ENCODE assay signal across 8 cellular contexts in genomic region chr9:38620483-38621433, GRCh38. TPM values are rescaled to one million over a fixed set of nuclear protein-coding genes. Genes with fewer than 3 reads are reported as not detected.
DNase-seq lines count a peak whose midpoint lies in the region; ATAC-seq, FAIRE-seq and TF ChIP-seq lines count a peak whose summit lies in the region.

ANKRD18A (minus strand) TSS chr9:38620596; CDS start chr9:38620285, 311 bp downstream.

- ATAC-seq in GM21529 (IDR thresholded peaks at IDR 0.05; ENCODE audit: unreplicated experiment) = peak; percentile 67

- H3K27me3 ChIP-seq in KMS-11 (ENCODE audit: insufficient read depth, low read depth) (no peaks in the 10 kb centered on the region), SJSA1 (replicated peaks) (peaks cover 16% of the 10 kb centered on the region), adipocyte (replicated peaks; ENCODE audit: control insufficient read depth, insufficient read depth, low read length) (peaks cover 35% of the 10 kb centered on the region), left ventricle myocardium inferior (ENCODE audit: low read depth) (peaks cover 80% of the 10 kb centered on the region), trophoblast cell (ENCODE audit: insufficient read depth, low read length) (peaks cover 21% of the 10 kb centered on the region)

- H3K4me3 ChIP-seq in KMS-11 (IDR thresholded peaks at IDR 0.05; ENCODE audit: insufficient read depth, low read depth, low read length) (no peak within 1 kb of the TSS), SJSA1 (0 out of 2 replicates have a peak within 1 kb of the TSS, but pooled peaks have one; percentile 9), adipocyte (ENCODE audit: low read length) (peak within 1 kb of the TSS; percentile 23), left ventricle myocardium inferior (peak within 1 kb of the TSS; percentile 67), trophoblast cell (ENCODE audit: low read depth, low read length) (peak within 1 kb of the TSS; percentile 72)

- peak within 1 kb of the TSS; percentile 44 for H4K12ac ChIP-seq in trophoblast cell (ENCODE audit: low read depth, low read length)

- H3K18ac ChIP-seq in trophoblast cell (ENCODE audit: low read length) = peak within 1 kb of the TSS; percentile 17

- WGBS in trophoblast cell (ENCODE audit: extremely low coverage, insufficient coverage, insufficient read length) = no CpG with 5 or more reads among the region's 76 CpGs

- peak within 1 kb of the TSS; percentile 58 for H2BK12ac ChIP-seq in trophoblast cell (ENCODE audit: low read length)

- H3K9ac ChIP-seq in KMS-11 (peak within 1 kb of the TSS; percentile 84), adipocyte (ENCODE audit: low read length) (no peak within 1 kb of the TSS), trophoblast cell (ENCODE audit: low read length) (no peak within 1 kb of the TSS)

- peak within 1 kb of the TSS; percentile 43 for H2BK120ac ChIP-seq in trophoblast cell (ENCODE audit: insufficient read depth, low read length, poor library complexity)

- peak within 1 kb of the TSS; percentile 56 for H3K4me2 ChIP-seq in KMS-11
- H3K4me2 ChIP-seq in trophoblast cell (ENCODE audit: low read length) = peak within 1 kb of the TSS; percentile 97

- H3K4ac ChIP-seq in trophoblast cell (ENCODE audit: low read depth, low read length) = no peak within 1 kb of the TSS

- DNase-seq in DMS 273 (lab: John Stamatoyannopoulos, UW; ENCODE audit: unreplicated experiment) = peak; percentile 98
- peak; percentile 22 to 54 for DNase-seq in SJSA1 (ENCODE audit: low read depth in 1 of 2, low spot score in 2 of 2)
- DNase-seq in adipocyte (ENCODE audit: low read depth) = peak; percentile 95
- peak; percentile 72 for DNase-seq in left ventricle myocardium inferior
- DNase-seq in trophoblast cell = peak; percentile 98
- DNase-seq in urothelium cell line (ENCODE audit: low spot score) = peak; percentile 68

- H3K9me3 ChIP-seq in SJSA1 (replicated peaks) (no peaks in the 10 kb centered on the region), adipocyte (ENCODE audit: control insufficient read depth, low read length) (peaks cover 25% of the 10 kb centered on the region), left ventricle myocardium inferior (replicated peaks) (peaks cover 21% of the 10 kb centered on the region), trophoblast cell (ENCODE audit: insufficient read depth, low read depth, low read length) (peaks cover 3% of the 10 kb centered on the region)

- intact Hi-C loops in left ventricle myocardium inferior (cut with micrococcal nuclease) = no loop called here

- peak within 1 kb of the TSS; percentile 24 for H4K91ac ChIP-seq in trophoblast cell (ENCODE audit: low read depth, low read length)

- H3K79me1 ChIP-seq in trophoblast cell (ENCODE audit: low read length) = no peaks in the 10 kb centered on the region

- no peak within 1 kb of the TSS for H2BK5ac ChIP-seq in trophoblast cell (ENCODE audit: low read depth, low read length, poor library complexity)

- no peak for FAIRE-seq in urothelium cell line (lab: Jason Lieb, UNC)

- H4K20me1 ChIP-seq in KMS-11 (ENCODE audit: insufficient read depth) = no peaks in the 10 kb centered on the region

- H3K27ac ChIP-seq in KMS-11 (peak within 1 kb of the TSS; percentile 84), SJSA1 (no peak within 1 kb of the TSS), left ventricle myocardium inferior (replicated peaks) (peak within 1 kb of the TSS; percentile 63), trophoblast cell (ENCODE audit: low read depth, low read length) (no peak within 1 kb of the TSS)

- no peak within 1 kb of the TSS for H2AK5ac ChIP-seq in trophoblast cell (ENCODE audit: low read length)

- H3K14ac ChIP-seq in trophoblast cell (ENCODE audit: low read length) = peak within 1 kb of the TSS; percentile 7

- H3K79me2 ChIP-seq in KMS-11 (ENCODE audit: insufficient read depth, low read depth) (peaks cover 4% of the 10 kb centered on the region; the same call in 1 of the 2 replicates), trophoblast cell (ENCODE audit: control insufficient read depth, insufficient read depth, low read length, poor library complexity) (peaks cover 1% of the 10 kb centered on the region)

- H2AFZ ChIP-seq in KMS-11 (ENCODE audit: low read depth) = peak within 1 kb of the TSS; percentile 85
- H2AFZ ChIP-seq in trophoblast cell (ENCODE audit: insufficient read depth, low read length, poor library complexity) = peak within 1 kb of the TSS; percentile 73

- no peak within 1 kb of the TSS for H3K23ac ChIP-seq in trophoblast cell (ENCODE audit: low read length)

- peaks cover 14% of the 10 kb centered on the region for H3K4me1 ChIP-seq in KMS-11 (ENCODE audit: low read depth, poor library complexity, severe bottlenecking)
- H3K4me1 ChIP-seq in SJSA1 (replicated peaks) = peaks cover 5% of the 10 kb centered on the region
- no peaks in the 10 kb centered on the region for H3K4me1 ChIP-seq in adipocyte (ENCODE audit: control insufficient read depth, insufficient read depth, low read length)
- peaks cover 33% of the 10 kb centered on the region for H3K4me1 ChIP-seq in left ventricle myocardium inferior
- peaks cover 6 to 20% of the 10 kb centered on the region in 2 experiments for H3K4me1 ChIP-seq in trophoblast cell (ENCODE audit: control insufficient read depth in 1 of 2, insufficient read depth in 2 of 2, low read length in 2 of 2)

- H4K8ac ChIP-seq in trophoblast cell (ENCODE audit: low read depth, low read length) = peak within 1 kb of the TSS; percentile 79

- TF ChIP-seq CTCF in KMS-11 (conservative IDR thresholded peaks at IDR 0.05; ENCODE audit: low read depth, low read length) = peak; percentile 60
- TF ChIP-seq CTCF in left ventricle myocardium inferior (IDR thresholded peaks at IDR 0.05; ENCODE audit: borderline replicate concordance) = peak; percentile 64

- H3K36me3 ChIP-seq in KMS-11 (ENCODE audit: insufficient read depth) (no peaks in the 10 kb centered on the region), SJSA1 (no peaks in the 10 kb centered on the region), adipocyte (ENCODE audit: control insufficient read depth, insufficient read depth, low read length, severe bottlenecking) (no peaks in the 10 kb centered on the region), left ventricle myocardium inferior (no peaks in the 10 kb centered on the region), trophoblast cell (ENCODE audit: control insufficient read depth in 1 of 2, insufficient read depth in 2 of 2, low read length in 2 of 2) (no peaks in the 10 kb centered on the region)

RNA-seq across cellular contexts. Expression of gene ANKRD18A, which starts in this region (rescaled TPM):
- not detected in 2 replicates for total RNA-seq in SJSA1 (2014; rRNA removed; shearing (Covaris generic))
- 2.6 TPM for total RNA-seq in left ventricle myocardium inferior
- 2.9 and 3.7 TPM in 2 replicates for polyA plus RNA-seq in trophoblast cell (2013)

Comparison
In these comparisons a context has a peak if more than half of its experiments do, and no peak if none do; other contexts are left out.
1. Peak in DNase-seq and H3K4me3 ChIP-seq in SJSA1; RNA of the gene not detected or under 1 TPM.
2. DNase-seq: peak in every context shown above with its lines; median percentile 98 in DMS 273; 98 in trophoblast cell; 95 in adipocyte; 72 in left ventricle myocardium inferior; 68 in urothelium cell line; 38 in SJSA1.
3. H3K27ac ChIP-seq: peak in KMS-11 (single experiment) and left ventricle myocardium inferior (single experiment); none in SJSA1 (single experiment) and trophoblast cell (single experiment).